In genomic region chr4:89746377-89746776, GRCh38 we compare ENCODE assay signal across 32 cellular contexts.
"Had no signal": no experiment of that assay in that cellular context is flagged by ENCODE, and none has a peak within 500 bp of the region (broad histone marks: within the 10 kb centered on the region; RNA-seq: fewer than 3 reads in every experiment).

No MANE protein-coding gene starts in this region.

- H3K36me3 Mint-ChIP-seq: activated CD8-positive, alpha-beta memory T cell treated with anti-CD3 and anti-CD28 coated beads, Interleukin-2, amount 10 ng/mL, durations not matched to agents 7 days and 5 days; activated naive CD4-positive, alpha-beta T cell treated with anti-CD3 and anti-CD28 coated beads, Interleukin-2, amount 10 ng/mL, durations not matched to agents 7 days and 5 days; activated naive CD8-positive, alpha-beta T cell had no signal

- H3K27ac ChIP-seq: WERI-Rb-1 had no signal

- H3K27me3 ChIP-seq: MG63 had no signal

- H3K4me3 Mint-ChIP-seq: activated CD4-positive, alpha-beta memory T cell treated with anti-CD3 and anti-CD28 coated beads, Interleukin-2, amount 10 ng/mL, durations not matched to agents 7 days and 5 days; activated CD8-positive, alpha-beta memory T cell treated with anti-CD3 and anti-CD28 coated beads, Interleukin-2, amount 10 ng/mL, durations not matched to agents 7 days and 5 days; activated naive CD4-positive, alpha-beta T cell treated with anti-CD3 and anti-CD28 coated beads, Interleukin-2, amount 10 ng/mL, durations not matched to agents 7 days and 5 days; activated naive CD8-positive, alpha-beta T cell; activated naive CD8-positive, alpha-beta T cell treated with anti-CD3 and anti-CD28 coated beads, Interleukin-2, amount 50 U/mL, for 24 hours; brain had no signal

- FAIRE-seq: bronchial epithelial cell had no signal

- H3K4me1 Mint-ChIP-seq: activated CD4-positive, alpha-beta memory T cell treated with anti-CD3 and anti-CD28 coated beads, Interleukin-2, amount 10 ng/mL, durations not matched to agents 7 days and 5 days; activated CD8-positive, alpha-beta memory T cell treated with anti-CD3 and anti-CD28 coated beads, Interleukin-2, amount 10 ng/mL, durations not matched to agents 7 days and 5 days; activated naive CD4-positive, alpha-beta T cell treated with anti-CD3 and anti-CD28 coated beads, Interleukin-2, amount 10 ng/mL, durations not matched to agents 7 days and 5 days; activated naive CD8-positive, alpha-beta T cell treated with anti-CD3 and anti-CD28 coated beads, Interleukin-2, amount 50 U/mL, for 24 hours had no signal

- H3K36me3 ChIP-seq: MG63, WERI-Rb-1 had no signal

- DNase-seq: activated CD4-positive, alpha-beta memory T cell treated with anti-CD3 and anti-CD28 coated beads, Interleukin-2, amount 10 ng/mL, durations not matched to agents 7 days and 5 days; activated CD4-positive, alpha-beta T cell treated with anti-CD3 and anti-CD28 coated beads for 1 hour; activated CD4-positive, alpha-beta T cell treated with anti-CD3 and anti-CD28 coated beads for 48 hours; activated CD4-positive, CD25-positive, alpha-beta regulatory T cell; activated CD8-positive, alpha-beta memory T cell treated with anti-CD3 and anti-CD28 coated beads for 24 hours; activated CD8-positive, alpha-beta memory T cell treated with anti-CD3 and anti-CD28 coated beads, Interleukin-2, amount 10 ng/mL, durations not matched to agents 7 days and 5 days; activated CD8-positive, alpha-beta memory T cell treated with anti-CD3 and anti-CD28 coated beads, Interleukin-2, amount 50 U/mL, for 48 hours; activated effector memory CD4-positive, alpha-beta T cell treated with Interleukin-2 at 50 U/mL for 16 hours; activated naive CD4-positive, alpha-beta T cell treated with anti-CD3 and anti-CD28 coated beads, Interleukin-2, amount 10 ng/mL, durations not matched to agents 7 days and 5 days; activated naive CD8-positive, alpha-beta T cell treated with anti-CD3 and anti-CD28 coated beads, Interleukin-2, amount 50 U/mL, for 24 hours; activated T-cell treated with anti-CD3 and anti-CD28 coated beads, Interleukin-2, amount 50 U/mL, for 48 hours; anterior cingulate cortex; central memory CD4-positive, alpha-beta T cell; Karpas-422; MG63; NCI-H1048; NCI-H1105 treated with DMSO at 0.1 percent for 48 hours; NCI-H1436; NCI-H1694; NCI-H2029; NCI-H345; NCI-H524 treated with DMSO at 0.1 percent for 48 hours; SIG-M5; SW 1271; T-helper 1 cell; T-helper 2 cell; T-helper 9 cell; WERI-Rb-1 had no signal

- H3K9me3 ChIP-seq: MG63 had no signal

- H3K9me3 Mint-ChIP-seq: activated CD4-positive, alpha-beta memory T cell treated with anti-CD3 and anti-CD28 coated beads, Interleukin-2, amount 10 ng/mL, durations not matched to agents 7 days and 5 days; activated naive CD4-positive, alpha-beta T cell treated with anti-CD3 and anti-CD28 coated beads, Interleukin-2, amount 10 ng/mL, durations not matched to agents 7 days and 5 days; activated naive CD8-positive, alpha-beta T cell treated with anti-CD3 and anti-CD28 coated beads, Interleukin-2, amount 50 U/mL, for 24 hours; brain had no signal

- H3K4me3 ChIP-seq: MG63 had no signal

- ATAC-seq: activated CD8-positive, alpha-beta memory T cell treated with anti-CD3 and anti-CD28 coated beads, Interleukin-2, amount 10 ng/mL, durations not matched to agents 7 days and 5 days; activated naive CD8-positive, alpha-beta T cell treated with anti-CD3 and anti-CD28 coated beads, Interleukin-2, amount 50 U/mL, for 24 hours; Panc1 had no signal

- H3K27ac Mint-ChIP-seq: activated CD4-positive, alpha-beta memory T cell treated with anti-CD3 and anti-CD28 coated beads, Interleukin-2, amount 10 ng/mL, durations not matched to agents 7 days and 5 days; activated CD8-positive, alpha-beta memory T cell treated with anti-CD3 and anti-CD28 coated beads, Interleukin-2, amount 10 ng/mL, durations not matched to agents 7 days and 5 days; activated naive CD4-positive, alpha-beta T cell treated with anti-CD3 and anti-CD28 coated beads, Interleukin-2, amount 10 ng/mL, durations not matched to agents 7 days and 5 days; activated naive CD8-positive, alpha-beta T cell; activated naive CD8-positive, alpha-beta T cell treated with anti-CD3 and anti-CD28 coated beads, Interleukin-2, amount 50 U/mL, for 24 hours had no signal
